In genomic region chr3:114417682-114418081, GRCh38 we compare ENCODE assay signal across 11 cellular contexts.
DNase-seq lines count a peak whose midpoint lies in the region; ATAC-seq and TF ChIP-seq lines count a peak whose summit lies in the region.
"Had no signal": no experiment of that assay in that cellular context is flagged by ENCODE, and none has a peak within 500 bp of the region (broad histone marks: within the 10 kb centered on the region; RNA-seq: fewer than 3 reads in every experiment).

No MANE protein-coding gene starts in this region.

- ATAC-seq in GM19035 (IDR thresholded peaks at IDR 0.05; ENCODE audit: unreplicated experiment): peak; percentile 22
- ATAC-seq: left lobe of liver had no signal

- H3K4me1 ChIP-seq in mesenchymal stem cell (ENCODE audit: control insufficient read depth, insufficient read depth, low read depth, low read length): no peaks in the 10 kb centered on the region
- H3K4me1 ChIP-seq in hepatocyte (ENCODE audit: insufficient read depth): peaks cover 4% of the 10 kb centered on the region

- no peak overlapping the region for H2BK12ac ChIP-seq in mesenchymal stem cell (ENCODE audit: low read length in 2 of 2)

- no peak overlapping the region for H2BK5ac ChIP-seq in mesenchymal stem cell (ENCODE audit: low read depth, low read length, poor library complexity, severe bottlenecking)

- no peak overlapping the region for H3K14ac ChIP-seq in mesenchymal stem cell (ENCODE audit: low read length in 2 of 2)

- no peaks in the 10 kb centered on the region for H3K36me3 Mint-ChIP-seq in HFFc6 (ENCODE audit: low read depth)
- H3K36me3 Mint-ChIP-seq: CD4-positive, alpha-beta memory T cell had no signal

- H3K4me3 ChIP-seq in mesenchymal stem cell (ENCODE audit: insufficient read depth in 1 of 2, low read depth in 1 of 2, low read length in 2 of 2): peak overlapping the region in 1 of 2 experiments; percentile 63
- no peak overlapping the region for H3K4me3 ChIP-seq in hepatocyte

- no peak overlapping the region for H3K4ac ChIP-seq in mesenchymal stem cell (ENCODE audit: low read depth in 1 of 2, low read length in 2 of 2)

- 100% methylated on average over 2 of the region's 3 CpGs for WGBS in mesenchymal stem cell
- WGBS in hepatocyte (ENCODE audit: low lambda C conversion rate, missing lambda C conversion rate): 92% methylated on average over 3 of the region's 3 CpGs

- H2AFZ ChIP-seq in mesenchymal stem cell (ENCODE audit: low read depth, low read length): no peak overlapping the region
- no peak overlapping the region for H2AFZ ChIP-seq in hepatocyte

- H2AK5ac ChIP-seq in mesenchymal stem cell (ENCODE audit: low read length, severe bottlenecking): no peak overlapping the region

- no peak overlapping the region for H3K4me3 Mint-ChIP-seq in HFFc6
- H3K4me3 Mint-ChIP-seq: CD4-positive, alpha-beta memory T cell had no signal

- peaks cover 17% of the 10 kb centered on the region for H3K79me1 ChIP-seq in mesenchymal stem cell (replicated peaks; ENCODE audit: low read length, poor library complexity, severe bottlenecking)

- H3K9me3 ChIP-seq in mesenchymal stem cell (ENCODE audit: control insufficient read depth, low read length) (no peaks in the 10 kb centered on the region), hepatocyte (ENCODE audit: low read depth) (no peaks in the 10 kb centered on the region)

- H3K36me3 ChIP-seq in mesenchymal stem cell (ENCODE audit: control insufficient read depth in 1 of 2, insufficient read depth in 2 of 2, low read depth in 1 of 2, low read length in 2 of 2): no peaks in the 10 kb centered on the region
- no peaks in the 10 kb centered on the region for H3K36me3 ChIP-seq in hepatocyte (replicated peaks; ENCODE audit: insufficient read depth, low read depth)

- H3K9ac ChIP-seq in mesenchymal stem cell (ENCODE audit: low read length): peak overlapping the region; percentile 58

- DNase-seq in HFFc6: no peak
- DNase-seq in NCI-H446 treated with DMSO at 0.1 percent for 48 hours (lab: John Stamatoyannopoulos, UW): peak; percentile 76
- DNase-seq in mesenchymal stem cell: no peak
- DNase-seq in hepatocyte (ENCODE audit: low spot score): no peak
- no peak for DNase-seq in G401 (ENCODE audit: low spot score)
- no peak for DNase-seq in activated CD8-positive, alpha-beta memory T cell treated with anti-CD3 and anti-CD28 coated beads, Interleukin-2, amount 50 U/mL, for 48 hours
- DNase-seq in cerebellar cortex (ENCODE audit: low spot score): no peak
- DNase-seq: CD4-positive, alpha-beta memory T cell; RPMI8226 had no signal

- H3K4me2 ChIP-seq in mesenchymal stem cell (ENCODE audit: low read length, poor library complexity, severe bottlenecking): no peak overlapping the region
- no peak overlapping the region for H3K4me2 ChIP-seq in hepatocyte

- no peak overlapping the region for H4K91ac ChIP-seq in mesenchymal stem cell (ENCODE audit: low read length)

- H3K9me3 Mint-ChIP-seq in HFFc6: no peaks in the 10 kb centered on the region
- H3K9me3 Mint-ChIP-seq: CD4-positive, alpha-beta memory T cell had no signal

- H3K18ac ChIP-seq in mesenchymal stem cell (ENCODE audit: low read depth in 1 of 2, low read length in 2 of 2): no peak overlapping the region

- no peak overlapping the region for H3K23ac ChIP-seq in mesenchymal stem cell (ENCODE audit: low read length in 2 of 2)

- H4K20me1 ChIP-seq in hepatocyte (ENCODE audit: insufficient read depth, poor library complexity, severe bottlenecking): no peaks in the 10 kb centered on the region

- H3K9me2 ChIP-seq in hepatocyte (replicated peaks; ENCODE audit: insufficient read depth): no peaks in the 10 kb centered on the region

- no peak overlapping the region for H2BK15ac ChIP-seq in mesenchymal stem cell (ENCODE audit: low read depth, poor library complexity, severe bottlenecking)

- peaks cover 2% of the 10 kb centered on the region for H3K79me2 ChIP-seq in hepatocyte

- H2BK120ac ChIP-seq in mesenchymal stem cell (ENCODE audit: low read depth, low read length): no peak overlapping the region

- in situ Hi-C loops in G401 (cut with HindIII; ENCODE audit: low sequenced_read_pairs): no loop called here

- no peak for TF ChIP-seq CTCF in HFFc6 (IDR thresholded peaks at IDR 0.05)
- no peak for TF ChIP-seq CTCF in hepatocyte (IDR thresholded peaks at IDR 0.05; ENCODE audit: poor library complexity)

- H3K27me3 ChIP-seq in mesenchymal stem cell (ENCODE audit: control insufficient read depth in 1 of 2, insufficient read depth in 1 of 2, low read length in 2 of 2) (no peaks in the 10 kb centered on the region), hepatocyte (no peaks in the 10 kb centered on the region)

- no peak overlapping the region for H3K27ac ChIP-seq in mesenchymal stem cell (ENCODE audit: low read length, poor library complexity, severe bottlenecking)
- no peak overlapping the region for H3K27ac ChIP-seq in hepatocyte

- H3K27me3 Mint-ChIP-seq in HFFc6 (ENCODE audit: insufficient read depth): no peaks in the 10 kb centered on the region; the same call in 1 of the 2 replicates
- H3K27me3 Mint-ChIP-seq: CD4-positive, alpha-beta memory T cell had no signal

- peaks cover 38% of the 10 kb centered on the region for H3K4me1 Mint-ChIP-seq in HFFc6 (ENCODE audit: low read depth)

- peak overlapping the region; percentile 25; the same call in 1 of the 2 replicates for H3K27ac Mint-ChIP-seq in HFFc6
- H3K27ac Mint-ChIP-seq: CD4-positive, alpha-beta memory T cell had no signal

- no peak overlapping the region for H4K8ac ChIP-seq in mesenchymal stem cell (ENCODE audit: low read length)
